In genomic region chr17:75012320-75013076, GRCh38 we compare ENCODE assay signal across 1 cellular context.
TF ChIP-seq lines count a peak whose summit lies in the region.

Gene MRPL58, plus strand, starts transcription at chr17:75012670. Its CDS starts 17 bp downstream, at chr17:75012687.

TF ChIP-seq in HepG2, 621 proteins besides CTCF, POLR2A, EP300 and RAD21 (continued from another document and continues in another):
- TF ChIP-seq SP1 (IDR thresholded peaks at IDR 0.05): no peak
- peak; percentile 90 for TF ChIP-seq SP1 (CRISPR knock-in tag; IDR thresholded peaks at IDR 0.05)
- peak; percentile 97 for TF ChIP-seq MEIS1 (CRISPR knock-in tag; IDR thresholded peaks at IDR 0.05; ENCODE audit: borderline replicate concordance)
- TF ChIP-seq PAWR (CRISPR knock-in tag; IDR thresholded peaks at IDR 0.05; ENCODE audit: borderline replicate concordance): peak; percentile 74; the same call in 1 of the 2 replicates
- TF ChIP-seq ZNF260 (CRISPR knock-in tag; IDR thresholded peaks at IDR 0.05; ENCODE audit: borderline replicate concordance, low read depth): peak; percentile 96
- 0 out of 2 replicates have a peak, but pooled peaks have one; percentile 72 for TF ChIP-seq SIN3A (IDR thresholded peaks at IDR 0.05; ENCODE audit: borderline replicate concordance, low read depth, low read length)
- peak; percentile 95; the same call in 1 of the 2 replicates for TF ChIP-seq ZNF691 (CRISPR knock-in tag; IDR thresholded peaks at IDR 0.05; ENCODE audit: borderline replicate concordance, low read depth)
- TF ChIP-seq ZNF709 (CRISPR knock-in tag; IDR thresholded peaks at IDR 0.05): peak; percentile 87; the same call in 1 of the 2 replicates
- no peak; the same call in none of the 2 replicates for TF ChIP-seq ZNF800 (CRISPR knock-in tag; IDR thresholded peaks at IDR 0.05)
- TF ChIP-seq PRDM10 (CRISPR knock-in tag; IDR thresholded peaks at IDR 0.05; ENCODE audit: low read depth): peak; percentile 88
- TF ChIP-seq ZNF276 (CRISPR knock-in tag; IDR thresholded peaks at IDR 0.05; ENCODE audit: low read depth): peak; percentile 85
- peak; percentile 39 for TF ChIP-seq STAG1 (CRISPR knock-in tag; IDR thresholded peaks at IDR 0.05)
- no peak; the same call in none of the 2 replicates for TF ChIP-seq SOX13 (IDR thresholded peaks at IDR 0.05)
- TF ChIP-seq SOX13 (CRISPR knock-in tag; conservative IDR thresholded peaks at IDR 0.05 in 1 of 2, IDR thresholded peaks at IDR 0.05 in 1 of 2): peak in 1 of 2 experiments; percentile 69; a peak in 2 of 4 replicates
- TF ChIP-seq MEIS2 (CRISPR knock-in tag; IDR thresholded peaks at IDR 0.05): peak; percentile 97
- peak; percentile 59 for TF ChIP-seq RARA (CRISPR knock-in tag; IDR thresholded peaks at IDR 0.05)
- TF ChIP-seq HDAC2 (CRISPR knock-in tag; IDR thresholded peaks at IDR 0.05): peak; percentile 95
- TF ChIP-seq CENPX (CRISPR knock-in tag; IDR thresholded peaks at IDR 0.05): no peak
- TF ChIP-seq ATF6 (CRISPR knock-in tag; conservative IDR thresholded peaks at IDR 0.05): peak; percentile 76; the same call in 1 of the 2 replicates
- peak; percentile 72; the same call in 1 of the 2 replicates for TF ChIP-seq HNRNPUL1 (IDR thresholded peaks at IDR 0.05; ENCODE audit: low read depth, low read length)
- TF ChIP-seq ZFP36L2 (CRISPR knock-in tag; IDR thresholded peaks at IDR 0.05): 0 out of 2 replicates have a peak, but pooled peaks have one; percentile 74
- TF ChIP-seq HNF1A (IDR thresholded peaks at IDR 0.05; ENCODE audit: low read depth): peak; percentile 35; the same call in 1 of the 2 replicates
- peak; percentile 89; the same call in 1 of the 2 replicates for TF ChIP-seq HNF1A (CRISPR knock-in tag; IDR thresholded peaks at IDR 0.05; ENCODE audit: borderline replicate concordance)
- TF ChIP-seq MBD4 (IDR thresholded peaks at IDR 0.05; ENCODE audit: borderline replicate concordance, low read length): no peak
- no peak for TF ChIP-seq DMTF1 (CRISPR knock-in tag; IDR thresholded peaks at IDR 0.05)
- TF ChIP-seq WIZ (CRISPR knock-in tag; IDR thresholded peaks at IDR 0.05): peak; percentile 94
- peak; percentile 94 for TF ChIP-seq ZBTB10 (CRISPR knock-in tag; IDR thresholded peaks at IDR 0.05; ENCODE audit: borderline replicate concordance)
- no peak for TF ChIP-seq BATF2 (CRISPR knock-in tag; IDR thresholded peaks at IDR 0.05)
- peak; percentile 55 for TF ChIP-seq MAZ (IDR thresholded peaks at IDR 0.05; ENCODE audit: borderline replicate concordance, low read depth, low read length)
- peak; percentile 90 for TF ChIP-seq MAZ (CRISPR knock-in tag; IDR thresholded peaks at IDR 0.05; ENCODE audit: low read depth)
- peak; percentile 91 for TF ChIP-seq ARHGAP35 (CRISPR knock-in tag; IDR thresholded peaks at IDR 0.05; ENCODE audit: borderline replicate concordance)
- peak; percentile 72 for TF ChIP-seq ZNF883 (CRISPR knock-in tag; IDR thresholded peaks at IDR 0.05; ENCODE audit: not compliant biosample characterization)
- TF ChIP-seq ZNF513 (CRISPR knock-in tag; conservative IDR thresholded peaks at IDR 0.05): 0 out of 2 replicates have a peak, but pooled peaks have one; percentile 23
